Comparison of ENCODE assay signal across 12 cellular contexts in genomic region chr16:28131210-28131609, GRCh38.
DNase-seq lines count a peak whose midpoint lies in the region; ATAC-seq, FAIRE-seq and TF ChIP-seq lines count a peak whose summit lies in the region.
"Had no signal": no experiment of that assay in that cellular context is flagged by ENCODE, and none has a peak within 500 bp of the region (broad histone marks: within the 10 kb centered on the region; RNA-seq: fewer than 3 reads in every experiment).

No MANE protein-coding gene starts in this region.

- no peak for FAIRE-seq in D721Med (lab: Jason Lieb, UNC)
- FAIRE-seq: endometrium had no signal

- H3K27me3 ChIP-seq in Caco-2 (replicated peaks; ENCODE audit: control insufficient read depth, insufficient read depth, low read length), result no peaks in the 10 kb centered on the region
- H3K27me3 ChIP-seq: tibial nerve had no signal

- H3K27ac Mint-ChIP-seq in stimulated activated naive CD8-positive, alpha-beta T cell treated with anti-CD3 and anti-CD28 coated beads, Interleukin-15, Interleukin-2, amounts not matched to agents 100 ng/mL and 50 ng/mL, for 24 hours, result peak overlapping the region; percentile 83
- peak overlapping the region in 1 of 2 donors; percentile 68 for H3K27ac Mint-ChIP-seq in stimulated activated naive CD8-positive, alpha-beta T cell treated with anti-CD3 and anti-CD28 coated beads, Interleukin-15, amount 100 ng/mL, for 72 hours
- no peak overlapping the region for H3K27ac Mint-ChIP-seq in Caco-2 (ENCODE audit: unreplicated experiment)
- H3K27ac Mint-ChIP-seq: activated CD4-positive, alpha-beta memory T cell treated with anti-CD3 and anti-CD28 coated beads, Interleukin-2, amount 10 ng/mL, durations not matched to agents 7 days and 5 days had no signal

- CTCF ChIA-PET in Caco-2 (lab: Charles Lee), result no interaction called here

- no peak for DNase-seq in stimulated activated naive CD8-positive, alpha-beta T cell treated with anti-CD3 and anti-CD28 coated beads, Interleukin-15, amount 100 ng/mL, for 72 hours
- DNase-seq in fibroblast of gingiva (ENCODE audit: low read depth) (peak; percentile 49), sciatic nerve (ENCODE audit: low spot score) (no peak), D721Med (ENCODE audit: insufficient read length, low spot score) (no peak), Caco-2 (no peak)
- DNase-seq: activated CD4-positive, alpha-beta memory T cell treated with anti-CD3 and anti-CD28 coated beads, Interleukin-2, amount 10 ng/mL, durations not matched to agents 7 days and 5 days; activated gamma-delta T cell treated with Interleukin-2 at 50 U/mL for 16 hours had no signal

- no TSS peak for BruUV-seq in Caco-2 (replicated peaks; lab: Mats Ljungman, UMichigan)

- no peaks in the 10 kb centered on the region for H3K27me3 Mint-ChIP-seq in stimulated activated naive CD8-positive, alpha-beta T cell treated with anti-CD3 and anti-CD28 coated beads, Interleukin-15, Interleukin-2, amounts not matched to agents 100 ng/mL and 50 ng/mL, for 24 hours
- H3K27me3 Mint-ChIP-seq in stimulated activated naive CD8-positive, alpha-beta T cell treated with anti-CD3 and anti-CD28 coated beads, Interleukin-15, amount 100 ng/mL, for 72 hours, result no peaks in the 10 kb centered on the region
- H3K27me3 Mint-ChIP-seq in Caco-2 (ENCODE audit: insufficient read depth, unreplicated experiment), result no peaks in the 10 kb centered on the region
- H3K27me3 Mint-ChIP-seq: activated CD4-positive, alpha-beta memory T cell treated with anti-CD3 and anti-CD28 coated beads, Interleukin-2, amount 10 ng/mL, durations not matched to agents 7 days and 5 days had no signal

- H3K4me1 Mint-ChIP-seq in stimulated activated naive CD8-positive, alpha-beta T cell treated with anti-CD3 and anti-CD28 coated beads, Interleukin-15, Interleukin-2, amounts not matched to agents 100 ng/mL and 50 ng/mL, for 24 hours (ENCODE audit: low read depth), result peaks cover 38% of the 10 kb centered on the region
- H3K4me1 Mint-ChIP-seq in stimulated activated naive CD8-positive, alpha-beta T cell treated with anti-CD3 and anti-CD28 coated beads, Interleukin-15, amount 100 ng/mL, for 72 hours, result peaks cover 34% of the 10 kb centered on the region
- no peaks in the 10 kb centered on the region for H3K4me1 Mint-ChIP-seq in Caco-2 (ENCODE audit: low read depth, unreplicated experiment)

- H3K4me1 ChIP-seq in Caco-2, result no peaks in the 10 kb centered on the region

- H3K36me3 ChIP-seq in Caco-2 (ENCODE audit: control insufficient read depth, insufficient read depth, low read length), result no peaks in the 10 kb centered on the region; the same call in 1 of the 2 replicates

- POLR2A ChIA-PET in Caco-2 (lab: Charles Lee), result no interaction called here

- H3K36me3 Mint-ChIP-seq in stimulated activated naive CD8-positive, alpha-beta T cell treated with anti-CD3 and anti-CD28 coated beads, Interleukin-15, Interleukin-2, amounts not matched to agents 100 ng/mL and 50 ng/mL, for 24 hours (ENCODE audit: low read depth), result peaks cover 98% of the 10 kb centered on the region
- H3K36me3 Mint-ChIP-seq in Caco-2 (ENCODE audit: insufficient read depth, unreplicated experiment), result peaks cover 74% of the 10 kb centered on the region

- no peak for TF ChIP-seq CTCF in D721Med (IDR thresholded peaks at IDR 0.05; ENCODE audit: insufficient read depth, missing control alignments)
- TF ChIP-seq CTCF in Caco-2 (IDR thresholded peaks at IDR 0.05; ENCODE audit: insufficient read depth in 1 of 2, low read depth in 1 of 2, low read length in 1 of 2, severe bottlenecking in 1 of 2, unreplicated experiment in 1 of 2), result no peak

- no peak overlapping the region for H3K4me3 Mint-ChIP-seq in stimulated activated naive CD8-positive, alpha-beta T cell treated with anti-CD3 and anti-CD28 coated beads, Interleukin-15, Interleukin-2, amounts not matched to agents 100 ng/mL and 50 ng/mL, for 24 hours
- no peak overlapping the region for H3K4me3 Mint-ChIP-seq in stimulated activated naive CD8-positive, alpha-beta T cell treated with anti-CD3 and anti-CD28 coated beads, Interleukin-15, amount 100 ng/mL, for 72 hours
- no peak overlapping the region for H3K4me3 Mint-ChIP-seq in Caco-2 (ENCODE audit: unreplicated experiment)
- H3K4me3 Mint-ChIP-seq: activated CD4-positive, alpha-beta memory T cell treated with anti-CD3 and anti-CD28 coated beads, Interleukin-2, amount 10 ng/mL, durations not matched to agents 7 days and 5 days had no signal

- no peak overlapping the region for H3K4me3 ChIP-seq in Caco-2 (ENCODE audit: low read depth, low read length)
- H3K4me3 ChIP-seq: tibial nerve had no signal

- ATAC-seq in stimulated activated naive CD8-positive, alpha-beta T cell treated with anti-CD3 and anti-CD28 coated beads, Interleukin-15, amount 100 ng/mL, for 72 hours, result no peak
- peak; percentile 18 for ATAC-seq in sciatic nerve
- no peak for ATAC-seq in GM21515 (IDR thresholded peaks at IDR 0.05; ENCODE audit: unreplicated experiment)
- ATAC-seq in HG03039 (IDR thresholded peaks at IDR 0.05; ENCODE audit: unreplicated experiment), result no peak

- no peaks in the 10 kb centered on the region for H3K9me3 ChIP-seq in Caco-2
- H3K9me3 ChIP-seq: tibial nerve had no signal

- intact Hi-C loops in sciatic nerve (cut with DNase I), result no loop called here
- intact Hi-C loops in Caco-2 (cut with micrococcal nuclease; ENCODE audit: unreplicated experiment), result no loop called here

- H3K9me3 Mint-ChIP-seq in stimulated activated naive CD8-positive, alpha-beta T cell treated with anti-CD3 and anti-CD28 coated beads, Interleukin-15, Interleukin-2, amounts not matched to agents 100 ng/mL and 50 ng/mL, for 24 hours, result no peaks in the 10 kb centered on the region
- no peaks in the 10 kb centered on the region for H3K9me3 Mint-ChIP-seq in stimulated activated naive CD8-positive, alpha-beta T cell treated with anti-CD3 and anti-CD28 coated beads, Interleukin-15, amount 100 ng/mL, for 72 hours
- H3K9me3 Mint-ChIP-seq in Caco-2 (ENCODE audit: unreplicated experiment), result no peaks in the 10 kb centered on the region
- H3K9me3 Mint-ChIP-seq: activated CD4-positive, alpha-beta memory T cell treated with anti-CD3 and anti-CD28 coated beads, Interleukin-2, amount 10 ng/mL, durations not matched to agents 7 days and 5 days had no signal
